ENCODE assay signal across 18 cellular contexts in the genomic region with DNA sequence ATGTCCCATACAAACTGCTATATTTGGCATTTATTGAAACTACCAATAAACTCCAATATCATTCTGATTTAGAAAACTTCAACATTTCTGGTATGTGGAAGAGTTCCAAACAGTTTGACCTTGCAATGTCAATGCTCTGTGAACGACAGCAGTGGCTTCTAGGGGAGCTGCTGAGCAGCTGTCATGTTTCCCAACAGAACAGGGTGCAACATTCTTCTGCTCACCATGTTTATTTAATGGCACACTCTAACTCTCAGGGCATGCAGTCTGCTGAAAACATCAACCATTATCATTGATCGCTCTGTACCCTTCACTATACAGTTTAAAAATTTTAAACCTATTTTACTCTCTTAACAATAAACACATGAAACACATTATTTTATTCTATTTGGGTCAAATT. TPM values are rescaled to one million over a fixed set of nuclear protein-coding genes. Genes with fewer than 3 reads are reported as not detected.
"Had no signal": no experiment of that assay in that cellular context is flagged by ENCODE, and none has a peak within 500 bp of the region (broad histone marks: within the 10 kb centered on the region; RNA-seq: fewer than 3 reads in every experiment).

No MANE protein-coding gene starts in this region.

- H3K27ac ChIP-seq: parathyroid adenoma, SK-N-MC, suprapubic skin had no signal

- H3K79me2 ChIP-seq: parathyroid adenoma had no signal

- H2AFZ ChIP-seq: parathyroid adenoma had no signal

- H3K4me1 ChIP-seq: suprapubic skin had no signal

- H3K4me3 ChIP-seq: SK-N-MC, suprapubic skin had no signal

- H3K9ac ChIP-seq: parathyroid adenoma had no signal

- ATAC-seq: activated naive CD8-positive, alpha-beta T cell treated with anti-CD3 and anti-CD28 coated beads, Interleukin-2, amount 50 U/mL, for 24 hours; esophagus mucosa; naive thymus-derived CD8-positive, alpha-beta T cell; stimulated activated naive CD8-positive, alpha-beta T cell treated with anti-CD3 and anti-CD28 coated beads, Interleukin-15, Interleukin-2, amounts not matched to agents 100 U/mL and 50 U/mL, for 24 hours had no signal

- H3K9me3 ChIP-seq: suprapubic skin had no signal

- H3K27me3 ChIP-seq: suprapubic skin had no signal

- DNase-seq: activated CD4-positive, alpha-beta T cell treated with anti-CD3 and anti-CD28 coated beads, Interleukin-2, amount 10 ng/mL, durations not matched to agents 7 days and 5 days; activated CD4-positive, CD25-positive, alpha-beta regulatory T cell; activated naive CD4-positive, alpha-beta T cell treated with Interleukin-2 at 50 U/mL for 16 hours; activated naive CD8-positive, alpha-beta T cell treated with anti-CD3 and anti-CD28 coated beads, Interleukin-2, amount 50 U/mL, for 24 hours; activated T-cell treated with anti-CD3 and anti-CD28 coated beads for 4 hours; aorta; kidney glomerular epithelial cell; mammary epithelial cell; naive thymus-derived CD8-positive, alpha-beta T cell; stimulated activated naive CD8-positive, alpha-beta T cell treated with anti-CD3 and anti-CD28 coated beads, Interleukin-15, Interleukin-2, amounts not matched to agents 100 U/mL and 50 U/mL, for 24 hours had no signal

RNA-seq across cellular contexts. Expression of gene LMOD2, which starts 25.9 kb away (rescaled TPM):
- total RNA-seq: activated CD4-positive, alpha-beta T cell treated with anti-CD3 and anti-CD28 coated beads, Interleukin-2, amount 10 ng/mL, durations not matched to agents 7 days and 5 days; activated CD8-positive, alpha-beta memory T cell treated with anti-CD3 and anti-CD28 coated beads for 36 hours; aorta; esophagus mucosa; glomerular endothelial cell; mammary epithelial cell; mononuclear cell; naive thymus-derived CD8-positive, alpha-beta T cell; renal cortical epithelial cell; suprapubic skin had no signal
- polyA plus RNA-seq: mammary epithelial cell had no signal
